In genomic region chr2:129923265-129924141, GRCh38 we compare ENCODE assay signal across 8 cellular contexts.
A peak's percentile ranks its signal among the peaks of the same experiment; 100 is the strongest.
DNase-seq lines count a peak whose midpoint lies in the region; ATAC-seq and TF ChIP-seq lines count a peak whose summit lies in the region.

No MANE protein-coding gene starts in this region.

- no peaks in the 10 kb centered on the region for H4K20me1 ChIP-seq in SU-DHL-6 (ENCODE audit: low read depth, low read length)

- no peak overlapping the region for H3K4me2 ChIP-seq in SU-DHL-6 (ENCODE audit: low read depth, low read length, poor library complexity, severe bottlenecking)

- no peak overlapping the region for H2AFZ ChIP-seq in SU-DHL-6 (ENCODE audit: low read depth, low read length, severe bottlenecking)

- no peaks in the 10 kb centered on the region for H3K9me3 ChIP-seq in SU-DHL-6 (ENCODE audit: insufficient read depth, low read length)

- H3K27me3 ChIP-seq in SU-DHL-6 (ENCODE audit: low read length), result no peaks in the 10 kb centered on the region

- TF ChIP-seq POLR2A in GM18505 (IDR thresholded peaks at IDR 0.05; ENCODE audit: borderline replicate concordance, extremely low read depth, insufficient read depth, insufficient read length), result no peak

- peak; percentile 58 for DNase-seq in activated CD8-positive, alpha-beta memory T cell treated with anti-CD3 and anti-CD28 coated beads, Interleukin-2, amount 50 U/mL, for 48 hours
- DNase-seq in activated CD8-positive, alpha-beta memory T cell treated with anti-CD3 and anti-CD28 coated beads, Interleukin-2, amount 50 U/mL, for 4 hours, result no peak
- DNase-seq in NCI-H1048 (lab: John Stamatoyannopoulos, UW), result peak; percentile 15
- peak; percentile 11 for DNase-seq in fibroblast of gingiva (ENCODE audit: low read depth)
- DNase-seq in nephron progenitor cell, result peak; percentile 72

- peaks cover 24% of the 10 kb centered on the region for H3K9me3 Mint-ChIP-seq in nephron progenitor cell

- ATAC-seq in GM18861 (IDR thresholded peaks at IDR 0.05; ENCODE audit: unreplicated experiment), result no peak
- ATAC-seq in GM18505 (IDR thresholded peaks at IDR 0.05; ENCODE audit: unreplicated experiment), result no peak

- H3K27me3 Mint-ChIP-seq in nephron progenitor cell (ENCODE audit: low read depth, poor library complexity), result peaks cover 62% of the 10 kb centered on the region

- no peak overlapping the region for H3K27ac Mint-ChIP-seq in nephron progenitor cell

- no peaks in the 10 kb centered on the region for H3K9me2 ChIP-seq in SU-DHL-6 (replicated peaks; ENCODE audit: insufficient read depth, low read length)

- TF ChIP-seq CTCF in SU-DHL-6 (IDR thresholded peaks at IDR 0.05; ENCODE audit: insufficient read depth, low read length, poor library complexity, severe bottlenecking), result peak; percentile 10
- peak; percentile 50 for TF ChIP-seq CTCF in nephron progenitor cell (IDR thresholded peaks at IDR 0.05)

- no peak overlapping the region for H3K9ac ChIP-seq in SU-DHL-6 (ENCODE audit: low read length)

- H3K4me3 ChIP-seq in SU-DHL-6 (ENCODE audit: insufficient read depth, low read length, poor library complexity, severe bottlenecking), result no peak overlapping the region

- no peaks in the 10 kb centered on the region for H3K36me3 ChIP-seq in SU-DHL-6 (ENCODE audit: low read length)

- H3F3A ChIP-seq in SU-DHL-6 (ENCODE audit: insufficient read depth), result no peaks in the 10 kb centered on the region

- H3K4me1 Mint-ChIP-seq in nephron progenitor cell, result peaks cover 6% of the 10 kb centered on the region

- peak overlapping the region; percentile 74 for H3K4me3 Mint-ChIP-seq in nephron progenitor cell

- no peak overlapping the region for H3K27ac ChIP-seq in SU-DHL-6 (ENCODE audit: low read depth, low read length)

- H3K79me2 ChIP-seq in SU-DHL-6 (ENCODE audit: insufficient read depth, low read length), result no peaks in the 10 kb centered on the region

- H3K36me3 Mint-ChIP-seq in nephron progenitor cell (ENCODE audit: low read depth), result peaks cover 4% of the 10 kb centered on the region
